In genomic region chr10:83612050-83612449, GRCh38 we compare ENCODE assay signal across 22 cellular contexts.
DNase-seq lines count a peak whose midpoint lies in the region; ATAC-seq and TF ChIP-seq lines count a peak whose summit lies in the region.
"Had no signal": no experiment of that assay in that cellular context is flagged by ENCODE, and none has a peak within 500 bp of the region (broad histone marks: within the 10 kb centered on the region; RNA-seq: fewer than 3 reads in every experiment).

No MANE protein-coding gene starts in this region.

- TF ChIP-seq CTCF in fibroblast of the aortic adventitia (IDR thresholded peaks at IDR 0.05; ENCODE audit: insufficient read depth, low read length): no peak

- H3K4me3 ChIP-seq in fibroblast of the aortic adventitia (ENCODE audit: low read depth, low read length) (no peak overlapping the region), skeletal muscle cell (ENCODE audit: low read depth, low read length) (no peak overlapping the region)
- H3K4me3 ChIP-seq: dorsolateral prefrontal cortex, psoas muscle, testis had no signal

- DNase-seq in H4 (ENCODE audit: low spot score) (peak; percentile 63), astrocyte of the hippocampus (ENCODE audit: low read depth, low spot score) (peak; percentile 89), fibroblast of the aortic adventitia (ENCODE audit: low read depth) (peak; percentile 29), skeletal muscle cell (ENCODE audit: low read depth) (peak; percentile 8), DMS53 treated with DMSO at 0.1 percent for 48 hours (lab: John Stamatoyannopoulos, UW; ENCODE audit: unreplicated experiment) (no peak), NAMALWA (ENCODE audit: low spot score) (no peak)
- no peak for DNase-seq in activated naive CD4-positive, alpha-beta T cell treated with anti-CD3 and anti-CD28 coated beads, Interleukin-2, amount 50 U/mL, for 16 hours
- DNase-seq: activated CD4-positive, alpha-beta T cell treated with anti-CD3 and anti-CD28 coated beads, Interleukin-2, amount 50 U/mL, for 4 hours; activated naive CD4-positive, alpha-beta T cell treated with Interleukin-2 at 50 U/mL for 16 hours; BE2C; dorsolateral prefrontal cortex; GF-D8; natural killer cell; NCI-H2029 treated with DMSO at 0.1 percent for 48 hours; NCI-H510A treated with DMSO at 0.1 percent for 48 hours; psoas muscle; SHP77; T-helper 1 cell; testis; WERI-Rb-1 had no signal

- ATAC-seq in HG03520 (IDR thresholded peaks at IDR 0.05; ENCODE audit: unreplicated experiment): no peak
- ATAC-seq: esophagus mucosa, natural killer cell, psoas muscle had no signal

Comparison
In these comparisons a context has a peak if more than half of its experiments do, and no peak if none do; other contexts are left out.
1. DNase-seq: peak in H4 (single experiment), astrocyte of the hippocampus (single experiment), fibroblast of the aortic adventitia (single experiment) and skeletal muscle cell (single experiment); none in DMS53 treated with DMSO at 0.1 percent for 48 hours (single experiment), activated naive CD4-positive, alpha-beta T cell treated with anti-CD3 and anti-CD28 coated beads, Interleukin-2, amount 50 U/mL, for 16 hours (single experiment) and NAMALWA (single experiment).